In the genomic region with DNA sequence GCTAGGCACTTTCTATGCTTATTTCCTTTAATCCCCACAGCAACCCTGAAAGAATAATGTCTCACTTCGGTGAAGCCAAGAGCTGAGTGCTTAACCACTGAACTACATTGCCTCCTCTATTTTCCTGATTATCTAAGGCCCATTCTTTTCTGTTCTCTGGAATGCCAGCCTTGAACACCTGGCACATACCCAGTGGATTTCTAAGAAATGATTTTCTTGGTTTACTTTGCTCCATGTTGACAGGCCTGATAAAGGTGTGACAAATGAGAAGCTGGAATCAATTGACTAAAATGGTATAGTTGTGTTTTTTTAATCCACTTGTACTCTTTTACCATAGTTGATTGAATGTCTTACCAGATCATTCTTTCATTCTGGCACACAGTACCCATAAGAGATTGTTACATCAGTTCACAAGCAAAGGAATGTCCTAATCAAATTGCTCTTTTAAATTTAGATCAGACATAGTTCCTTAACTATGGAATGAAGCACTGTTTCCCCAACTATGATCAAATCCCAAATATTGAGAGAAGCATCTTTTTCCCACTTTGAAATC, we compare ENCODE assay signal across 9 cellular contexts.
"Had no signal": no experiment of that assay in that cellular context is flagged by ENCODE, and none has a peak within 500 bp of the region (broad histone marks: within the 10 kb centered on the region; RNA-seq: fewer than 3 reads in every experiment).

No MANE protein-coding gene starts in this region.

- H3K36me3 ChIP-seq: ovary, thyroid gland, vagina had no signal

- H3K27me3 ChIP-seq: ovary, thyroid gland, vagina had no signal

- H3K9me3 ChIP-seq: ovary, thyroid gland, vagina had no signal

- DNase-seq: activated B cell treated with CpG ODN at 0.5 μM for 24 hours; activated CD8-positive, alpha-beta memory T cell treated with anti-CD3 and anti-CD28 coated beads, Interleukin-2, amount 50 U/mL, for 48 hours; activated naive CD4-positive, alpha-beta T cell; activated naive CD8-positive, alpha-beta T cell treated with anti-CD3 and anti-CD28 coated beads, Interleukin-2, amount 10 ng/mL, durations not matched to agents 7 days and 5 days; aorta; islet precursor cell had no signal

- H3K4me3 ChIP-seq: ovary, thyroid gland, vagina had no signal

- H3K27ac ChIP-seq: ovary, thyroid gland, vagina had no signal
